Comparison of ENCODE assay signal across 22 cellular contexts in the genomic region with DNA sequence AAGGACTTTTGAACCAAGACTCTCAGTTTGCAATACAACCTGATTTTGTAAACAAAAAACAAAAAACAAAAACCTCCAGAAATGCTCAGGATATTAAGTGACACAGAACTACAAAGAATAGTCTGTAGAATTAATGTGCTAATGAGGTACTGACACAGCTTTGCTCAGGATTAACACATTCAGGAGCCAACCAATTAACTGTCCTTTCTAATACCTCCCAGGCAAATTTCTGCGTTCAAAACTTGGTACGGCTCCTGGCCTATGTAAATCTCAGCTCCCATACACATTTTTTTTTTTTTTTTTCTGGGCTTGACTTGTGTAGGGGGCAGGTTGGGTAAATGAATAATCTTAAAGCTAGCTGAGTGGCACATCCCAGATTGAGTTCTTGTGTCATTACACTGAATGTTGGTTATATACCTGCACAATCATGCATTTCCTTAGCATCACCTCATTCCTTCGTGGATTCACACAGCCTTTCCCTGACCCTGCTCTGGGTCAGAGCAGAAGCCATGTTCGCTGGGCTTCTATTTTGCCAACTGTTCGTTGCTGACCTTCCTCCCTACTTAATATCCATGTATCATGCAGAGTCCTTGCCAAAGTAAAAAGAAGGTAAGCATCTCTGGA. TPM values are rescaled to one million over a fixed set of nuclear protein-coding genes. Genes with fewer than 3 reads are reported as not detected.
DNase-seq lines count a peak whose midpoint lies in the region; ATAC-seq and TF ChIP-seq lines count a peak whose summit lies in the region.
"Had no signal": no experiment of that assay in that cellular context is flagged by ENCODE, and none has a peak within 500 bp of the region (broad histone marks: within the 10 kb centered on the region; RNA-seq: fewer than 3 reads in every experiment).

No MANE protein-coding gene starts in this region.

- in situ Hi-C loops in HAP-1 (cut with MboI; ENCODE audit: low sequenced_read_pairs) = no loop called here

- H3K9me3 Mint-ChIP-seq in glutamatergic neuron (ENCODE audit: unreplicated experiment) = no peaks in the 10 kb centered on the region
- H3K9me3 Mint-ChIP-seq: CD4-positive, alpha-beta memory T cell had no signal

- peaks cover 3% of the 10 kb centered on the region for H3K27me3 Mint-ChIP-seq in glutamatergic neuron (ENCODE audit: unreplicated experiment)

- H3K36me3 ChIP-seq in HAP-1 (replicated peaks) = no peaks in the 10 kb centered on the region
- H3K36me3 ChIP-seq: BLaER1 had no signal

- H3K36me3 Mint-ChIP-seq in glutamatergic neuron (ENCODE audit: unreplicated experiment) = peaks cover 4% of the 10 kb centered on the region
- H3K36me3 Mint-ChIP-seq: CD4-positive, alpha-beta memory T cell had no signal

- peaks cover 24% of the 10 kb centered on the region for H3K4me1 ChIP-seq in HAP-1
- H3K4me1 ChIP-seq: Caco-2 had no signal

- H3K4me1 Mint-ChIP-seq in glutamatergic neuron (ENCODE audit: low read depth, unreplicated experiment) = peaks cover 10% of the 10 kb centered on the region
- H3K4me1 Mint-ChIP-seq: CD4-positive, alpha-beta memory T cell had no signal

- H3K9me3 ChIP-seq in HAP-1 = no peaks in the 10 kb centered on the region
- H3K9me3 ChIP-seq: Caco-2 had no signal

- DNase-seq in HAP-1 (ENCODE audit: low spot score in 2 of 2) (peak; percentile 32 to 50), NCI-H82 (lab: John Stamatoyannopoulos, UW) (peak; percentile 66), kidney tubule cell (ENCODE audit: low spot score) (peak; percentile 84), NCI-H1417 (lab: John Stamatoyannopoulos, UW) (no peak), glutamatergic neuron (no peak), GDM1 (lab: John Stamatoyannopoulos, UW) (no peak)
- DNase-seq: ACHN; Caco-2; CD4-positive, alpha-beta memory T cell; DMS53; GF-D8; NCI-H1092; NCI-H1436 treated with DMSO at 0.1 percent for 48 hours; NCI-H1930; NCI-H2227 treated with DMSO at 0.1 percent for 48 hours; NCI-H510A treated with DMSO at 0.1 percent for 48 hours; NCI-H748 treated with DMSO at 0.1 percent for 48 hours; OCI-M1; Right ventricle myocardium superior had no signal

- H3K4me3 Mint-ChIP-seq in glutamatergic neuron (ENCODE audit: unreplicated experiment) = no peak overlapping the region
- H3K4me3 Mint-ChIP-seq: CD4-positive, alpha-beta memory T cell had no signal

- ATAC-seq in HG03460 (IDR thresholded peaks at IDR 0.05; ENCODE audit: unreplicated experiment) = no peak
- ATAC-seq: K562 had no signal

- no peak for TF ChIP-seq CTCF in glutamatergic neuron (IDR thresholded peaks at IDR 0.05; ENCODE audit: partially characterized antibody, unreplicated experiment)

- no peak overlapping the region for H3K27ac Mint-ChIP-seq in glutamatergic neuron (ENCODE audit: unreplicated experiment)
- H3K27ac Mint-ChIP-seq: CD4-positive, alpha-beta memory T cell had no signal

- no peaks in the 10 kb centered on the region for H3K27me3 ChIP-seq in HAP-1 (ENCODE audit: low read depth)
- H3K27me3 ChIP-seq: BLaER1 had no signal

- H3K4me3 ChIP-seq in HAP-1 = no peak overlapping the region
- H3K4me3 ChIP-seq: BLaER1, K562 had no signal

RNA-seq across cellular contexts. Expression of a gene that starts 12.7 kb away (rescaled TPM):
- 8.8 TPM for total RNA-seq in glutamatergic neuron (ENCODE audit: unreplicated experiment)

RNA-seq across cellular contexts. Expression of a gene that starts 42.1 kb away (rescaled TPM):
- total RNA-seq in glutamatergic neuron (ENCODE audit: unreplicated experiment) = not detected

RNA-seq across cellular contexts. Expression of a gene that starts 53.2 kb away (rescaled TPM):
- total RNA-seq in glutamatergic neuron (ENCODE audit: unreplicated experiment) = 46.6 TPM

Comparison
In these comparisons a context has a peak if more than half of its experiments do, and no peak if none do; other contexts are left out.
1. DNase-seq: peak in HAP-1 (2 of 2), NCI-H82 (single experiment) and kidney tubule cell (single experiment); none in NCI-H1417 (0 of 3), glutamatergic neuron (single experiment) and GDM1 (single experiment).